11 cellular contexts compared by ENCODE assay signal in the genomic region with DNA sequence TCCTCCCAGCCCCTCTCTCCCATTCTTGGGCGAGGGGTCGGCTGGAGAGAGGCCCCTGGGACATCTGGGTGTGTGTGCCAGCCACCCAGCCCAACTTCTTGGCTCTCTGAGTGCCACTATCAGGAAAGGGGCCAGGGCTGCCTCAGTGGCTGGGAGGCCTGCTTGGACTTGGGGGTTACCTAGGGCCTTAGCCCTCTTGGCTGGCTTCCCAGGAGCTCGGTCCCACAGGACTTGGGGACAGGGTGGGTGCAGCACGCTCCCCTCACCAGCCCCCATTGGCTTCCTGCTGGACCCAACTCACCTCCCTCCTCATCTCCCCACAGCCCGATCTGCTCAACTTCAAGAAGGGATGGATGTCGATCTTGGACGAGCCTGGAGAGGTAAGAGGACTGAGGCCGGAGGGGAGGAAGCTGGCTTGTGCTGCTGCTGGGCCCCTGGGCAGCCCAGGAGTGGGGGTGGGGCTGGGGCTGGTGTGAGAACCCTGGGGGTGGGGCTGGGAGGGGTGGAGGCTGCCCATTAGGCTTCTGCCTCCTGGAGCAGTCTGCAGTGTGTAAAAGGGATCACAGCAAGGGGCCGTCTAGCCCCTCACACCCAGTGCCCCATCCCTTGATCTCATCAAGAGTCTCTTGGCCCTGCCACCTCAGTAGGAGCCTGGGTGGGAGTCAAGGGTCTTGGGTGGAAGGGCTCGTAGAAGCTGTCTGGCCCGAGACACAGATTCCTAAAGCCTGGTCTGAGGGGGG. TPM values are rescaled to one million over a fixed set of nuclear protein-coding genes. Genes with fewer than 3 reads are reported as not detected.
DNase-seq lines count a peak whose midpoint lies in the region; ATAC-seq, FAIRE-seq and TF ChIP-seq lines count a peak whose summit lies in the region.
"Had no signal": no experiment of that assay in that cellular context is flagged by ENCODE, and none has a peak within 500 bp of the region (broad histone marks: within the 10 kb centered on the region; RNA-seq: fewer than 3 reads in every experiment).

No MANE protein-coding gene starts in this region.

- H3K9ac ChIP-seq in BLaER1 (peak overlapping the region; percentile 21; the same call in 1 of the 2 replicates), astrocyte (ENCODE audit: low read length) (peak overlapping the region; percentile 62), iPS-15b (ENCODE audit: low read depth, low read length) (peak overlapping the region; percentile 37)

- H3K27ac Mint-ChIP-seq in astrocyte (ENCODE audit: unreplicated experiment) (no peak overlapping the region), natural killer cell (peak overlapping the region in 1 of 2 donors; percentile 75)

- no peaks in the 10 kb centered on the region for H3K27me3 ChIP-seq in BLaER1
- H3K27me3 ChIP-seq in astrocyte (ENCODE audit: insufficient read depth, low read length) = no peaks in the 10 kb centered on the region
- no peaks in the 10 kb centered on the region for H3K27me3 ChIP-seq in iPS-15b (ENCODE audit: control insufficient read depth, insufficient read depth, low read length)
- H3K27me3 ChIP-seq: SJCRH30 had no signal

- H3K27ac ChIP-seq in BLaER1 (peak overlapping the region; percentile 59; the same call in 1 of the 2 replicates), astrocyte (ENCODE audit: low read depth, low read length) (peak overlapping the region; percentile 69)

- no peak for FAIRE-seq in astrocyte (lab: Jason Lieb, UNC)

- no peaks in the 10 kb centered on the region for H3K9me3 ChIP-seq in BLaER1
- H3K9me3 ChIP-seq in astrocyte (ENCODE audit: insufficient read depth, low read depth, low read length) = no peaks in the 10 kb centered on the region
- no peaks in the 10 kb centered on the region for H3K9me3 ChIP-seq in iPS-15b (ENCODE audit: control insufficient read depth, insufficient read depth, low read length)
- H3K9me3 ChIP-seq: SJCRH30 had no signal

- H3K36me3 ChIP-seq in BLaER1 (peaks cover 52% of the 10 kb centered on the region), astrocyte (ENCODE audit: insufficient read depth, low read length) (peaks cover 13% of the 10 kb centered on the region), iPS-15b (ENCODE audit: control insufficient read depth, insufficient read depth, low read length) (peaks cover 19% of the 10 kb centered on the region)
- H3K36me3 ChIP-seq: SJCRH30 had no signal

- H3K4me3 Mint-ChIP-seq in astrocyte (ENCODE audit: unreplicated experiment) (no peak overlapping the region), natural killer cell (no peak overlapping the region)

- H3K4me1 Mint-ChIP-seq in astrocyte (ENCODE audit: low read depth, unreplicated experiment) (peaks cover 36% of the 10 kb centered on the region), natural killer cell (peaks cover 16 to 39% of the 10 kb centered on the region in 2 donors)

- H3K79me2 ChIP-seq in astrocyte (ENCODE audit: insufficient read depth, low read length) = peaks cover 69% of the 10 kb centered on the region

- no peak for TF ChIP-seq CTCF in astrocyte (IDR thresholded peaks at IDR 0.05; ENCODE audit: insufficient read depth, low read depth, low read length)
- TF ChIP-seq CTCF in retinal pigment epithelial cell (conservative IDR thresholded peaks at IDR 0.05; ENCODE audit: low read depth, low read length) = no peak
- no peak for TF ChIP-seq CTCF in natural killer cell (IDR thresholded peaks at IDR 0.05)

- H4K20me1 ChIP-seq in BLaER1 (peaks cover 58% of the 10 kb centered on the region), astrocyte (ENCODE audit: insufficient read depth, low read length) (peaks cover 88% of the 10 kb centered on the region)

- H3K9me3 Mint-ChIP-seq in astrocyte (ENCODE audit: unreplicated experiment) (no peaks in the 10 kb centered on the region), natural killer cell (no peaks in the 10 kb centered on the region)

- peak overlapping the region; percentile 36 for H3K4me2 ChIP-seq in BLaER1
- peak overlapping the region; percentile 64 for H3K4me2 ChIP-seq in astrocyte (ENCODE audit: low read length)

- H2AFZ ChIP-seq in astrocyte (ENCODE audit: low read depth, low read length) = no peak overlapping the region

- ATAC-seq in HG03565 (IDR thresholded peaks at IDR 0.05; ENCODE audit: unreplicated experiment) = no peak
- ATAC-seq in GM21390 (IDR thresholded peaks at IDR 0.05; ENCODE audit: unreplicated experiment) = no peak
- no peak for ATAC-seq in natural killer cell

- no peaks in the 10 kb centered on the region for H3K27me3 Mint-ChIP-seq in astrocyte (ENCODE audit: low read depth, unreplicated experiment)
- H3K27me3 Mint-ChIP-seq in natural killer cell (ENCODE audit: low read depth in 2 of 2) = no peaks in the 10 kb centered on the region

- H3K4me3 ChIP-seq in BLaER1 (no peak overlapping the region), astrocyte (ENCODE audit: insufficient read depth, low read depth, low read length) (no peak overlapping the region), iPS-15b (ENCODE audit: low read depth, low read length) (no peak overlapping the region), retinal pigment epithelial cell (ENCODE audit: low read length) (peak overlapping the region; percentile 3)
- H3K4me3 ChIP-seq: SJCRH30 had no signal

- H3K36me3 Mint-ChIP-seq in astrocyte (ENCODE audit: low read depth, unreplicated experiment) (peaks cover 6% of the 10 kb centered on the region), natural killer cell (no peaks in the 10 kb centered on the region)

- H3K4me1 ChIP-seq in BLaER1 (peaks cover 56% of the 10 kb centered on the region), astrocyte (ENCODE audit: insufficient read depth, low read length) (peaks cover 64% of the 10 kb centered on the region), iPS-15b (ENCODE audit: control insufficient read depth, insufficient read depth, low read length) (peaks cover 3% of the 10 kb centered on the region)

- intact Hi-C loops in natural killer cell (cut with micrococcal nuclease) = no loop called here

- DNase-seq in astrocyte (ENCODE audit: low read depth) (no peak), retinal pigment epithelial cell (ENCODE audit: low read depth) (no peak), ecto neural progenitor cell (ENCODE audit: low spot score) (no peak), natural killer cell (no peak)
- DNase-seq: activated CD4-positive, alpha-beta T cell treated with anti-CD3 and anti-CD28 coated beads for 1 hour; activated naive CD4-positive, alpha-beta T cell had no signal

RNA-seq across cellular contexts. Expression of gene TRIOBP, which starts 54.8 kb away (rescaled TPM):
- 40.6 and 41.5 TPM in 2 replicates for total RNA-seq in astrocyte
- 10 to 100 TPM; 25.1 to 38.5 (median 25.8) TPM for total RNA-seq in natural killer cell

RNA-seq across cellular contexts. Expression of gene GCAT, which starts 56.1 kb away (rescaled TPM):
- total RNA-seq in astrocyte (12.8 and 14.3 TPM in 2 replicates), natural killer cell (1 to 10 TPM in 1 of 3 donors, under 1 TPM in 2; 0.25 to 1.2 (median 0.28) TPM)
